8 cellular contexts compared by ENCODE assay signal in genomic region chr2:113541984-113542485, GRCh38. TPM values are rescaled to one million over a fixed set of nuclear protein-coding genes. Genes with fewer than 3 reads are reported as not detected.
DNase-seq lines count a peak whose midpoint lies in the region; ATAC-seq and TF ChIP-seq lines count a peak whose summit lies in the region.
"Not testable (repeated sequence)": the region's sequence is repeated elsewhere in the genome, so short reads cannot be mapped to it uniquely, and the experiment has no call there.

No MANE protein-coding gene starts in this region.

- peak overlapping the region; percentile 49 for H3K56ac ChIP-seq in mesendoderm (ENCODE audit: low read length)

- not testable (repeated sequence) for H3K36me3 Mint-ChIP-seq in Calu3 (ENCODE audit: insufficient read depth, unreplicated experiment); activated T-helper 17 cell treated with anti-CD3 and anti-CD28 coated beads, Interleukin-2, amount 50 U/mL, for 72 hours (ENCODE audit: low read depth); dendritic cell treated with granulocyte-macrophage colony-stimulating factor and Interleukin-4, amounts not matched to agents 40 ng/mL and 50 ng/mL, for 4 days (ENCODE audit: low read depth)

- not testable (repeated sequence) for H3K79me2 ChIP-seq in mesendoderm (ENCODE audit: control insufficient read depth, insufficient read depth, low read length)

- H3K23ac ChIP-seq in mesendoderm (ENCODE audit: low read length), result not testable (repeated sequence)

- H2BK15ac ChIP-seq in mesendoderm (replicated peaks; ENCODE audit: low read depth), result not testable (repeated sequence)

- WGBS in mesendoderm (ENCODE audit: extremely low coverage, insufficient coverage, low lambda C conversion rate), result no CpG with 5 or more reads among the region's 63 CpGs
- WGBS in prostate gland, result 2% methylated on average over 17 of the region's 63 CpGs
- 4% methylated on average over 63 of the region's 63 CpGs for WGBS in thymus

- not testable (repeated sequence) for H3K9me3 Mint-ChIP-seq in Calu3 (ENCODE audit: low read depth, unreplicated experiment); activated T-helper 17 cell treated with anti-CD3 and anti-CD28 coated beads, Interleukin-2, amount 50 U/mL, for 72 hours; dendritic cell treated with granulocyte-macrophage colony-stimulating factor and Interleukin-4, amounts not matched to agents 40 ng/mL and 50 ng/mL, for 4 days

- H3K27me3 Mint-ChIP-seq in Calu3 (ENCODE audit: unreplicated experiment), result peaks cover 21% of the 10 kb centered on the region
- not testable (repeated sequence) for H3K27me3 Mint-ChIP-seq in activated T-helper 17 cell treated with anti-CD3 and anti-CD28 coated beads, Interleukin-2, amount 50 U/mL, for 72 hours
- peaks cover 15% of the 10 kb centered on the region for H3K27me3 Mint-ChIP-seq in dendritic cell treated with granulocyte-macrophage colony-stimulating factor and Interleukin-4, amounts not matched to agents 40 ng/mL and 50 ng/mL, for 4 days

- not testable (repeated sequence) for H2AK5ac ChIP-seq in mesendoderm (ENCODE audit: low read length)

- TF ChIP-seq POLR2A in prostate gland (IDR thresholded peaks at IDR 0.05), result not testable (repeated sequence)

- POLR2A ChIA-PET in Panc1 (lab: Charles Lee), result not testable (repeated sequence)

- peak; percentile 78 for ATAC-seq in Panc1
- peak; percentile 48 for ATAC-seq in activated T-helper 17 cell treated with anti-CD3 and anti-CD28 coated beads, Interleukin-2, amount 50 U/mL, for 72 hours (replicated peaks)

- H3K4me3 ChIP-seq in Panc1 (ENCODE audit: low read depth in 2 of 2, low read length in 2 of 2) (peak overlapping the region; percentile 14 to 37; a peak in 3 of 4 replicates), left ventricle myocardium inferior (peak overlapping the region; percentile 79), prostate gland (peak overlapping the region; percentile 41 to 48), thymus (ENCODE audit: low read length) (peak overlapping the region; percentile 55)
- not testable (repeated sequence) for H3K4me3 ChIP-seq in mesendoderm (ENCODE audit: low read length)

- peak overlapping the region; percentile 47 for H3K4me3 Mint-ChIP-seq in Calu3 (ENCODE audit: low read depth, unreplicated experiment)
- peak overlapping the region; percentile 73 for H3K4me3 Mint-ChIP-seq in activated T-helper 17 cell treated with anti-CD3 and anti-CD28 coated beads, Interleukin-2, amount 50 U/mL, for 72 hours
- peak overlapping the region; percentile 58 for H3K4me3 Mint-ChIP-seq in dendritic cell treated with granulocyte-macrophage colony-stimulating factor and Interleukin-4, amounts not matched to agents 40 ng/mL and 50 ng/mL, for 4 days

- not testable (repeated sequence) for H3K4ac ChIP-seq in mesendoderm (ENCODE audit: low read depth, low read length)

- H2BK5ac ChIP-seq in mesendoderm (ENCODE audit: low read length), result not testable (repeated sequence)

- not testable (repeated sequence) for H3K4me1 ChIP-seq in Panc1 (ENCODE audit: control insufficient read depth, insufficient read depth, low read length); left ventricle myocardium inferior; mesendoderm (ENCODE audit: control insufficient read depth, low read depth, low read length); prostate gland (replicated peaks); thymus (ENCODE audit: control insufficient read depth, insufficient read depth, low read length)

- not testable (repeated sequence) for H3K27me3 ChIP-seq in Panc1 (ENCODE audit: control insufficient read depth, insufficient read depth, low read length); left ventricle myocardium inferior (ENCODE audit: low read depth); mesendoderm (ENCODE audit: insufficient read depth, low read length, poor library complexity); prostate gland (replicated peaks; ENCODE audit: insufficient read depth); thymus (ENCODE audit: control insufficient read depth, insufficient read depth)

- not testable (repeated sequence) for H3K4me2 ChIP-seq in mesendoderm (ENCODE audit: low read length)

- not testable (repeated sequence) for H3K18ac ChIP-seq in mesendoderm (ENCODE audit: low read length)

- H3K9ac ChIP-seq in mesendoderm (ENCODE audit: low read length), result not testable (repeated sequence)

- in situ Hi-C loops in Panc1 (cut with HindIII; ENCODE audit: low pct_unique_long_range_greater_than_20kb, low sequenced_read_pairs), result not testable (repeated sequence)

- not testable (repeated sequence) for H2BK120ac ChIP-seq in mesendoderm (ENCODE audit: low read depth, low read length)

- not testable (repeated sequence) for TF ChIP-seq CTCF in Calu3 (IDR thresholded peaks at IDR 0.05; ENCODE audit: unreplicated experiment); left ventricle myocardium inferior (IDR thresholded peaks at IDR 0.05; ENCODE audit: borderline replicate concordance); prostate gland (IDR thresholded peaks at IDR 0.05)
- TF ChIP-seq CTCF in Panc1 (IDR thresholded peaks at IDR 0.05), result peak; percentile 27

- intact Hi-C loops in Calu3 (cut with micrococcal nuclease; ENCODE audit: unreplicated experiment); Panc1 (cut with micrococcal nuclease; ENCODE audit: unreplicated experiment); dendritic cell treated with granulocyte-macrophage colony-stimulating factor and Interleukin-4, amounts not matched to agents 40 ng/mL and 50 ng/mL, for 4 days (cut with micrococcal nuclease); left ventricle myocardium inferior (cut with micrococcal nuclease); prostate gland (cut with DNase I): not testable (repeated sequence)

- not testable (repeated sequence) for DNase-seq in Calu3; Panc1 (ENCODE audit: low read depth, low spot score); mesendoderm; prostate gland (ENCODE audit: low spot score)
- DNase-seq in left ventricle myocardium inferior, result peak; percentile 13

- H3K9me3 ChIP-seq in Panc1 (ENCODE audit: control insufficient read depth, insufficient read depth, low read depth, low read length); left ventricle myocardium inferior (replicated peaks); prostate gland; thymus (ENCODE audit: control insufficient read depth): not testable (repeated sequence)

- not testable (repeated sequence) for BruUV-seq in Calu3 (replicated peaks; lab: Mats Ljungman, UMichigan); Panc1 (replicated peaks; lab: Mats Ljungman, UMichigan)

- not testable (repeated sequence) for H3K79me1 ChIP-seq in mesendoderm (ENCODE audit: low read length)

- H3K36me3 ChIP-seq in Panc1 (ENCODE audit: control insufficient read depth, insufficient read depth, low read length); left ventricle myocardium inferior; mesendoderm (ENCODE audit: control insufficient read depth, insufficient read depth, low read length); prostate gland; thymus (ENCODE audit: control insufficient read depth, insufficient read depth): not testable (repeated sequence)

- H3K27ac ChIP-seq in Panc1 (ENCODE audit: low read length); mesendoderm (ENCODE audit: low read depth, low read length); thymus (ENCODE audit: low read depth): not testable (repeated sequence)
- peak overlapping the region; percentile 94 for H3K27ac ChIP-seq in left ventricle myocardium inferior (replicated peaks)
- H3K27ac ChIP-seq in prostate gland, result peak overlapping the region in 1 of 2 donors; percentile 67

- H3K4me1 Mint-ChIP-seq in Calu3 (ENCODE audit: low read depth, unreplicated experiment); activated T-helper 17 cell treated with anti-CD3 and anti-CD28 coated beads, Interleukin-2, amount 50 U/mL, for 72 hours; dendritic cell treated with granulocyte-macrophage colony-stimulating factor and Interleukin-4, amounts not matched to agents 40 ng/mL and 50 ng/mL, for 4 days (ENCODE audit: low read depth): not testable (repeated sequence)

- CTCF ChIA-PET in Calu3 (lab: Charles Lee); Panc1 (lab: Charles Lee): not testable (repeated sequence)

- H4K5ac ChIP-seq in mesendoderm (ENCODE audit: low read length), result not testable (repeated sequence)

- not testable (repeated sequence) for H3K27ac Mint-ChIP-seq in Calu3 (ENCODE audit: unreplicated experiment); activated T-helper 17 cell treated with anti-CD3 and anti-CD28 coated beads, Interleukin-2, amount 50 U/mL, for 72 hours; dendritic cell treated with granulocyte-macrophage colony-stimulating factor and Interleukin-4, amounts not matched to agents 40 ng/mL and 50 ng/mL, for 4 days

- H4K8ac ChIP-seq in mesendoderm (ENCODE audit: low read depth, low read length), result not testable (repeated sequence)

RNA-seq across cellular contexts. Expression of gene FOXD4L1, which starts 43.6 kb away (rescaled TPM):
- total RNA-seq in Calu3 (2022) (0.92 and 1.0 TPM in 2 replicates), Panc1 (2021; ENCODE audit: unreplicated experiment) (not detected), left ventricle myocardium inferior (0.11 TPM), prostate gland (not detected)
- polyA plus RNA-seq in Panc1 (2012; ENCODE audit: insufficient read length), result not detected
- under 1 TPM; 0.11 to 0.32 TPM for total RNA-seq in activated T-helper 17 cell treated with anti-CD3 and anti-CD28 coated beads, Interleukin-2, amount 50 U/mL, for 72 hours
- polyA plus RNA-seq in mesendoderm (2013, experiment 1 of 2), result 0.01 TPM
- 0.01 TPM for polyA plus RNA-seq in mesendoderm (2013, experiment 2 of 2)
- 0.09 TPM for polyA plus RNA-seq in thymus
